1 cellular context compared by ENCODE assay signal in genomic region chr20:43558412-43559146, GRCh38.
A peak's percentile ranks its signal among the peaks of the same experiment; 100 is the strongest.
TF ChIP-seq lines count a peak whose summit lies in the region.

Gene SGK2, plus strand, starts transcription at chr20:43559027. Its CDS starts 7,469 bp downstream, at chr20:43566496.

TF ChIP-seq in HepG2, 621 proteins besides CTCF, POLR2A, EP300 and RAD21 (continued from another document and continues in another):
- TF ChIP-seq, protein P1, sequence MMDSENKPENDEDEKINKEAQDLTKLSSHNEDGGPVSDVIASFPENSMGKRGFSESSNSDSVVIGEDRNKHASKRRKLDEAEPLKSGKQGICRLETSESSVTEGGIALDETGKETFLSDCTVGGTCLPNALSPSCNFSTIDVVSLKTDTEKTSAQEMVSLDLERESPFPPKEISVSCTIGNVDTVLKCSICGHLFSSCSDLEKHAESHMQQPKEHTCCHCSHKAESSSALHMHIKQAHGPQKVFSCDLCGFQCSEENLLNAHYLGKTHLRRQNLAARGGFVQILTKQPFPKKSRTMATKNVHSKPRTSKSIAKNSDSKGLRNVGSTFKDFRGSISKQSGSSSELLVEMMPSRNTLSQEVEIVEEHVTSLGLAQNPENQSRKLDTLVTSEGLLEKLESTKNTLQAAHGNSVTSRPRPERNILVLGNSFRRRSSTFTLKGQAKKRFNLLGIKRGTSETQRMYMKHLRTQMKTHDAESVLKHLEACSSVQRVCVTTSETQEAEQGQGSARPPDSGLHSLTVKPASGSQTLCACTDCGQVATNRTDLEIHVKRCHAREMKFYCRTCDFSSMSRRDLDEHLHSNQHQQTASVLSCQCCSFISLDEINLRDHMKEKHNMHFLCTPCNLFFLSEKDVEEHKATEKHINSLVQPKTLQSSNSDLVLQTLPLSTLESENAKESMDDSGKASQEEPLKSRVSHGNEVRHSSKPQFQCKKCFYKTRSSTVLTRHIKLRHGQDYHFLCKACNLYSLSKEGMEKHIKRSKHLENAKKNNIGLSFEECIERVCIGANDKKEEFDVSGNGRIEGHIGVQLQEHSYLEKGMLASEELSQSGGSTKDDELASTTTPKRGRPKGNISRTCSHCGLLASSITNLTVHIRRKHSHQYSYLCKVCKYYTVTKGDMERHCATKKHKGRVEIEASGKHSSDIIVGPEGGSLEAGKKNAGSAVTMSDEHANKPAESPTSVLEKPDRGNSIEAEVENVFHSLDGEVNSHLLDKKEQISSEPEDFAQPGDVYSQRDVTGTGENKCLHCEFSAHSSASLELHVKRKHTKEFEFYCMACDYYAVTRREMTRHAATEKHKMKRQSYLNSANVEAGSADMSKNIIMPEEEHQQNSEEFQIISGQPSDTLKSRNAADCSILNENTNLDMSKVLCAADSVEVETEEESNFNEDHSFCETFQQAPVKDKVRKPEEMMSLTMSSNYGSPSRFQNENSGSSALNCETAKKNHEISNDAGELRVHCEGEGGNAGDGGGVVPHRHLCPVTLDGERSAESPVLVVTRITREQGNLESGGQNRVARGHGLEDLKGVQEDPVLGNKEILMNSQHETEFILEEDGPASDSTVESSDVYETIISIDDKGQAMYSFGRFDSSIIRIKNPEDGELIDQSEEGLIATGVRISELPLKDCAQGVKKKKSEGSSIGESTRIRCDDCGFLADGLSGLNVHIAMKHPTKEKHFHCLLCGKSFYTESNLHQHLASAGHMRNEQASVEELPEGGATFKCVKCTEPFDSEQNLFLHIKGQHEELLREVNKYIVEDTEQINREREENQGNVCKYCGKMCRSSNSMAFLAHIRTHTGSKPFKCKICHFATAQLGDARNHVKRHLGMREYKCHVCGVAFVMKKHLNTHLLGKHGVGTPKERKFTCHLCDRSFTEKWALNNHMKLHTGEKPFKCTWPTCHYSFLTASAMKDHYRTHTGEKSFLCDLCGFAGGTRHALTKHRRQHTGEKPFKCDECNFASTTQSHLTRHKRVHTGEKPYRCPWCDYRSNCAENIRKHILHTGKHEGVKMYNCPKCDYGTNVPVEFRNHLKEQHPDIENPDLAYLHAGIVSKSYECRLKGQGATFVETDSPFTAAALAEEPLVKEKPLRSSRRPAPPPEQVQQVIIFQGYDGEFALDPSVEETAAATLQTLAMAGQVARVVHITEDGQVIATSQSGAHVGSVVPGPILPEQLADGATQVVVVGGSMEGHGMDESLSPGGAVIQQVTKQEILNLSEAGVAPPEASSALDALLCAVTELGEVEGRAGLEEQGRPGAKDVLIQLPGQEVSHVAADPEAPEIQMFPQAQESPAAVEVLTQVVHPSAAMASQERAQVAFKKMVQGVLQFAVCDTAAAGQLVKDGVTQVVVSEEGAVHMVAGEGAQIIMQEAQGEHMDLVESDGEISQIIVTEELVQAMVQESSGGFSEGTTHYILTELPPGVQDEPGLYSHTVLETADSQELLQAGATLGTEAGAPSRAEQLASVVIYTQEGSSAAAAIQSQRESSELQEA (CRISPR knock-in tag; IDR thresholded peaks at IDR 0.05; ENCODE audit: not compliant biosample characterization), result no peak
- no peak for TF ChIP-seq USF2 (IDR thresholded peaks at IDR 0.05; ENCODE audit: low read depth, low read length)
- TF ChIP-seq USF2 (CRISPR knock-in tag; IDR thresholded peaks at IDR 0.05; ENCODE audit: borderline replicate concordance), result no peak
- TF ChIP-seq, protein P2, sequence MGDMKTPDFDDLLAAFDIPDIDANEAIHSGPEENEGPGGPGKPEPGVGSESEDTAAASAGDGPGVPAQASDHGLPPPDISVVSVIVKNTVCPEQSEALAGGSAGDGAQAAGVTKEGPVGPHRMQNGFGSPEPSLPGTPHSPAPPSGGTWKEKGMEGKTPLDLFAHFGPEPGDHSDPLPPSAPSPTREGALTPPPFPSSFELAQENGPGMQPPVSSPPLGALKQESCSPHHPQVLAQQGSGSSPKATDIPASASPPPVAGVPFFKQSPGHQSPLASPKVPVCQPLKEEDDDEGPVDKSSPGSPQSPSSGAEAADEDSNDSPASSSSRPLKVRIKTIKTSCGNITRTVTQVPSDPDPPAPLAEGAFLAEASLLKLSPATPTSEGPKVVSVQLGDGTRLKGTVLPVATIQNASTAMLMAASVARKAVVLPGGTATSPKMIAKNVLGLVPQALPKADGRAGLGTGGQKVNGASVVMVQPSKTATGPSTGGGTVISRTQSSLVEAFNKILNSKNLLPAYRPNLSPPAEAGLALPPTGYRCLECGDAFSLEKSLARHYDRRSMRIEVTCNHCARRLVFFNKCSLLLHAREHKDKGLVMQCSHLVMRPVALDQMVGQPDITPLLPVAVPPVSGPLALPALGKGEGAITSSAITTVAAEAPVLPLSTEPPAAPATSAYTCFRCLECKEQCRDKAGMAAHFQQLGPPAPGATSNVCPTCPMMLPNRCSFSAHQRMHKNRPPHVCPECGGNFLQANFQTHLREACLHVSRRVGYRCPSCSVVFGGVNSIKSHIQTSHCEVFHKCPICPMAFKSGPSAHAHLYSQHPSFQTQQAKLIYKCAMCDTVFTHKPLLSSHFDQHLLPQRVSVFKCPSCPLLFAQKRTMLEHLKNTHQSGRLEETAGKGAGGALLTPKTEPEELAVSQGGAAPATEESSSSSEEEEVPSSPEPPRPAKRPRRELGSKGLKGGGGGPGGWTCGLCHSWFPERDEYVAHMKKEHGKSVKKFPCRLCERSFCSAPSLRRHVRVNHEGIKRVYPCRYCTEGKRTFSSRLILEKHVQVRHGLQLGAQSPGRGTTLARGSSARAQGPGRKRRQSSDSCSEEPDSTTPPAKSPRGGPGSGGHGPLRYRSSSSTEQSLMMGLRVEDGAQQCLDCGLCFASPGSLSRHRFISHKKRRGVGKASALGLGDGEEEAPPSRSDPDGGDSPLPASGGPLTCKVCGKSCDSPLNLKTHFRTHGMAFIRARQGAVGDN (CRISPR knock-in tag; IDR thresholded peaks at IDR 0.05), result peak; percentile 83
- peak; percentile 33; the same call in 1 of the 2 replicates for TF ChIP-seq SRY (CRISPR knock-in tag; IDR thresholded peaks at IDR 0.05)
- TF ChIP-seq ZNF337 (CRISPR knock-in tag; IDR thresholded peaks at IDR 0.05; ENCODE audit: borderline replicate concordance, low read depth), result peak; percentile 49; the same call in 1 of the 2 replicates
- TF ChIP-seq, protein P3, sequence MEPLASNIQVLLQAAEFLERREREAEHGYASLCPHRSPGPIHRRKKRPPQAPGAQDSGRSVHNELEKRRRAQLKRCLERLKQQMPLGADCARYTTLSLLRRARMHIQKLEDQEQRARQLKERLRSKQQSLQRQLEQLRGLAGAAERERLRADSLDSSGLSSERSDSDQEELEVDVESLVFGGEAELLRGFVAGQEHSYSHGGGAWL (CRISPR knock-in tag; IDR thresholded peaks at IDR 0.05), result peak; percentile 68; the same call in 1 of the 2 replicates
- no peak; the same call in 1 of the 2 replicates for TF ChIP-seq KMT2B (CRISPR knock-in tag; IDR thresholded peaks at IDR 0.05)
- TF ChIP-seq ZNF225 (CRISPR knock-in tag; IDR thresholded peaks at IDR 0.05), result peak; percentile 84
- TF ChIP-seq MYPOP (CRISPR knock-in tag; IDR thresholded peaks at IDR 0.05), result peak; percentile 91
- TF ChIP-seq FLYWCH1 (CRISPR knock-in tag; IDR thresholded peaks at IDR 0.05), result no peak
- TF ChIP-seq ZMYM3 (CRISPR knock-in tag; IDR thresholded peaks at IDR 0.05), result peak; percentile 41
- TF ChIP-seq ZNF343 (CRISPR knock-in tag; IDR thresholded peaks at IDR 0.05), result 0 out of 2 replicates have a peak, but pooled peaks have one; percentile 0
- TF ChIP-seq, protein P4, sequence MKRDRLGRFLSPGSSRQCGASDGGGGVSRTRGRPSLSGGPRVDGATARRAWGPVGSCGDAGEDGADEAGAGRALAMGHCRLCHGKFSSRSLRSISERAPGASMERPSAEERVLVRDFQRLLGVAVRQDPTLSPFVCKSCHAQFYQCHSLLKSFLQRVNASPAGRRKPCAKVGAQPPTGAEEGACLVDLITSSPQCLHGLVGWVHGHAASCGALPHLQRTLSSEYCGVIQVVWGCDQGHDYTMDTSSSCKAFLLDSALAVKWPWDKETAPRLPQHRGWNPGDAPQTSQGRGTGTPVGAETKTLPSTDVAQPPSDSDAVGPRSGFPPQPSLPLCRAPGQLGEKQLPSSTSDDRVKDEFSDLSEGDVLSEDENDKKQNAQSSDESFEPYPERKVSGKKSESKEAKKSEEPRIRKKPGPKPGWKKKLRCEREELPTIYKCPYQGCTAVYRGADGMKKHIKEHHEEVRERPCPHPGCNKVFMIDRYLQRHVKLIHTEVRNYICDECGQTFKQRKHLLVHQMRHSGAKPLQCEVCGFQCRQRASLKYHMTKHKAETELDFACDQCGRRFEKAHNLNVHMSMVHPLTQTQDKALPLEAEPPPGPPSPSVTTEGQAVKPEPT (CRISPR knock-in tag; IDR thresholded peaks at IDR 0.05; ENCODE audit: low read depth), result peak; percentile 82
- no peak for TF ChIP-seq NPAS2 (CRISPR knock-in tag; IDR thresholded peaks at IDR 0.05; ENCODE audit: borderline replicate concordance)
- TF ChIP-seq TRIM24 (CRISPR knock-in tag; IDR thresholded peaks at IDR 0.05), result no peak
- TF ChIP-seq SALL1 (CRISPR knock-in tag; IDR thresholded peaks at IDR 0.05), result peak; percentile 93
- peak; percentile 44; the same call in 1 of the 2 replicates for TF ChIP-seq FOXA3 (CRISPR knock-in tag; IDR thresholded peaks at IDR 0.05)
- 0 out of 2 replicates have a peak, but pooled peaks have one; percentile 6 for TF ChIP-seq ZNF747 (CRISPR knock-in tag; IDR thresholded peaks at IDR 0.05; ENCODE audit: borderline replicate concordance)
- TF ChIP-seq SRSF1 (optimal IDR thresholded peaks at IDR 0.05; ENCODE audit: low read depth, low read length), result peak; percentile 28
- TF ChIP-seq MTA3 (CRISPR knock-in tag; IDR thresholded peaks at IDR 0.05), result no peak
- peak; percentile 80 for TF ChIP-seq ARID3A (IDR thresholded peaks at IDR 0.05; ENCODE audit: low read depth, low read length)
- TF ChIP-seq ZBTB20 (CRISPR knock-in tag; IDR thresholded peaks at IDR 0.05; ENCODE audit: borderline replicate concordance, low read depth), result peak; percentile 90
- peak; percentile 92; the same call in 1 of the 2 replicates for TF ChIP-seq ZFP90 (CRISPR knock-in tag; IDR thresholded peaks at IDR 0.05; ENCODE audit: borderline replicate concordance)
- TF ChIP-seq ZNF441 (CRISPR knock-in tag; IDR thresholded peaks at IDR 0.05; ENCODE audit: borderline replicate concordance), result no peak; the same call in 1 of the 2 replicates
- TF ChIP-seq CC2D1A (CRISPR knock-in tag; IDR thresholded peaks at IDR 0.05), result 0 out of 2 replicates have a peak, but pooled peaks have one; percentile 15
- TF ChIP-seq ZNF678 (CRISPR knock-in tag; IDR thresholded peaks at IDR 0.05), result peak; percentile 11; the same call in 1 of the 2 replicates
- peak; percentile 22; the same call in 1 of the 2 replicates for TF ChIP-seq HES4 (CRISPR knock-in tag; IDR thresholded peaks at IDR 0.05; ENCODE audit: borderline replicate concordance)
- TF ChIP-seq ZNF614 (CRISPR knock-in tag; IDR thresholded peaks at IDR 0.05; ENCODE audit: borderline replicate concordance), result peak; percentile 25; the same call in 1 of the 2 replicates
- no peak for TF ChIP-seq ZMYM2 (CRISPR knock-in tag; IDR thresholded peaks at IDR 0.05)
- TF ChIP-seq RARA (CRISPR knock-in tag; IDR thresholded peaks at IDR 0.05), result peak; percentile 88
- peak; percentile 67 for TF ChIP-seq XRCC5 (optimal IDR thresholded peaks at IDR 0.05; ENCODE audit: low read length)
- no peak for TF ChIP-seq SOX6 (IDR thresholded peaks at IDR 0.05)
- peak; percentile 55; the same call in 1 of the 2 replicates for TF ChIP-seq SOX6 (CRISPR knock-in tag; IDR thresholded peaks at IDR 0.05)
- TF ChIP-seq ZUFSP (CRISPR knock-in tag; IDR thresholded peaks at IDR 0.05; ENCODE audit: borderline replicate concordance), result no peak
- TF ChIP-seq MXI1 (IDR thresholded peaks at IDR 0.05; ENCODE audit: borderline replicate concordance, low read depth, low read length), result peak; percentile 31; the same call in 1 of the 3 replicates
